Comparison of ENCODE assay signal across 23 cellular contexts in the genomic region with DNA sequence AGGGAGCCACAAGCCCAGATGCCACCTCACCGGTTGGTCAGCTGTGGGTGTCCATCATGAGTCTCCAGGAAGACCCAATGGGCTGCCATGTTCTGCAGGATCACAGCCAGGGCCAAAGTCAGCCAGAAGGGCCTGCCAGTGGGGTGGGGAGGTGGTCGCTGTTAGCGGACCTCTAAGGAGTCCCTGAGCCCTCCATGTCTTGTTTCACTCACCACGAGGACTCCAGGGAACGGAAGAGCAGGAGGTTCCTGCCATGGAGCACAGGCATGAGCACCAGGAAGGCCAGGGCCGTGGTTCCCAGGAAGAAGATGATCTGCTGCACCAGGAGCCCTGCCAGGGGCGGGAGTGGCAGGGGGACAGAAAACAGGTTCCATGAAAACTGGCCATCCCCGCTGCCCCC. TPM values are rescaled to one million over a fixed set of nuclear protein-coding genes. Genes with fewer than 3 reads are reported as not detected.
"Had no signal": no experiment of that assay in that cellular context is flagged by ENCODE, and none has a peak within 500 bp of the region (broad histone marks: within the 10 kb centered on the region; RNA-seq: fewer than 3 reads in every experiment).

No MANE protein-coding gene starts in this region.

- H3K27ac ChIP-seq: epithelial cell of prostate, hepatocyte, neutrophil, parathyroid adenoma, thoracic aorta had no signal

- H3K27ac Mint-ChIP-seq: activated B cell treated with CpG ODN at 0.5 μM for 24 hours; activated CD4-positive, alpha-beta memory T cell treated with anti-CD3 and anti-CD28 coated beads for 36 hours; activated CD4-positive, alpha-beta T cell treated with anti-CD3 and anti-CD28 coated beads for 36 hours; activated naive CD4-positive, alpha-beta T cell treated with anti-CD3 and anti-CD28 coated beads for 36 hours; activated naive CD8-positive, alpha-beta T cell treated with anti-CD3 and anti-CD28 coated beads, Interleukin-2, amount 10 ng/mL, durations not matched to agents 7 days and 5 days; immature natural killer cell; naive thymus-derived CD4-positive, alpha-beta T cell; T-helper 1 cell treated with Interleukin-12 subunit alpha and Interleukin-12 subunit beta and Interleukin-4 antibody, amounts not matched to agents 30 μg/mL and 1 μg/mL, for 36 hours had no signal

- H3K36me3 Mint-ChIP-seq: activated CD4-positive, alpha-beta memory T cell treated with anti-CD3 and anti-CD28 coated beads for 36 hours; activated naive CD8-positive, alpha-beta T cell treated with anti-CD3 and anti-CD28 coated beads, Interleukin-2, amount 10 ng/mL, durations not matched to agents 7 days and 5 days; immature natural killer cell; naive thymus-derived CD4-positive, alpha-beta T cell had no signal

- DNase-seq: activated B cell treated with CpG ODN at 0.5 μM for 24 hours; activated CD4-positive, alpha-beta memory T cell treated with anti-CD3 and anti-CD28 coated beads for 36 hours; activated CD4-positive, alpha-beta T cell treated with anti-CD3 and anti-CD28 coated beads for 36 hours; activated effector memory CD4-positive, alpha-beta T cell treated with Interleukin-2 at 50 U/mL for 16 hours; activated naive CD4-positive, alpha-beta T cell treated with anti-CD3 and anti-CD28 coated beads for 36 hours; activated naive CD8-positive, alpha-beta T cell treated with anti-CD3 and anti-CD28 coated beads, Interleukin-2, amount 10 ng/mL, durations not matched to agents 7 days and 5 days; activated T-cell treated with anti-CD3 and anti-CD28 coated beads, Interleukin-2, amount 50 U/mL, for 48 hours; amniotic stem cell; immature natural killer cell; kidney glomerular epithelial cell; naive thymus-derived CD4-positive, alpha-beta T cell; stimulated activated CD4-positive, alpha-beta T cell treated with anti-CD3 and anti-CD28 coated beads, Interleukin-4, amount 100 ng/mL, for 24 hours; stimulated activated naive CD4-positive, alpha-beta T cell treated with Interleukin-2 at 50 U/mL for 16 hours had no signal

- ATAC-seq: activated CD4-positive, alpha-beta T cell treated with anti-CD3 and anti-CD28 coated beads for 36 hours; naive thymus-derived CD4-positive, alpha-beta T cell; sciatic nerve had no signal

- H3K4me3 ChIP-seq: hepatocyte, thoracic aorta had no signal

- H3K9ac ChIP-seq: parathyroid adenoma had no signal

- H3K4me2 ChIP-seq: hepatocyte had no signal

- H3K36me3 ChIP-seq: neutrophil, thoracic aorta had no signal

- H3K27me3 ChIP-seq: hepatocyte had no signal

- H2AFZ ChIP-seq: hepatocyte, parathyroid adenoma had no signal

- H3K9me3 ChIP-seq: neutrophil, thoracic aorta had no signal

- H3K4me1 Mint-ChIP-seq: activated B cell treated with CpG ODN at 0.5 μM for 24 hours; activated CD4-positive, alpha-beta T cell treated with anti-CD3 and anti-CD28 coated beads for 36 hours; activated naive CD8-positive, alpha-beta T cell treated with anti-CD3 and anti-CD28 coated beads, Interleukin-2, amount 10 ng/mL, durations not matched to agents 7 days and 5 days; immature natural killer cell had no signal

- H3K4me3 Mint-ChIP-seq: activated B cell treated with CpG ODN at 0.5 μM for 24 hours; activated CD4-positive, alpha-beta memory T cell treated with anti-CD3 and anti-CD28 coated beads for 36 hours; activated CD4-positive, alpha-beta T cell treated with anti-CD3 and anti-CD28 coated beads for 36 hours; activated naive CD4-positive, alpha-beta T cell treated with anti-CD3 and anti-CD28 coated beads for 36 hours; activated naive CD8-positive, alpha-beta T cell treated with anti-CD3 and anti-CD28 coated beads, Interleukin-2, amount 10 ng/mL, durations not matched to agents 7 days and 5 days; immature natural killer cell; naive thymus-derived CD4-positive, alpha-beta T cell; T-helper 1 cell treated with Interleukin-12 subunit alpha and Interleukin-12 subunit beta and Interleukin-4 antibody, amounts not matched to agents 30 μg/mL and 1 μg/mL, for 36 hours had no signal

- H3K4me1 ChIP-seq: parathyroid adenoma had no signal

- H3K9me3 Mint-ChIP-seq: activated B cell treated with CpG ODN at 0.5 μM for 24 hours; activated CD4-positive, alpha-beta memory T cell treated with anti-CD3 and anti-CD28 coated beads for 36 hours; activated naive CD4-positive, alpha-beta T cell treated with anti-CD3 and anti-CD28 coated beads for 36 hours; activated naive CD8-positive, alpha-beta T cell treated with anti-CD3 and anti-CD28 coated beads, Interleukin-2, amount 10 ng/mL, durations not matched to agents 7 days and 5 days; immature natural killer cell; naive thymus-derived CD4-positive, alpha-beta T cell; T-helper 1 cell treated with Interleukin-12 subunit alpha and Interleukin-12 subunit beta and Interleukin-4 antibody, amounts not matched to agents 30 μg/mL and 1 μg/mL, for 36 hours had no signal

RNA-seq across cellular contexts. Expression of gene ISLR, which starts 8.6 kb away (rescaled TPM):
- total RNA-seq: activated B cell treated with CpG ODN at 0.5 μM for 24 hours; activated CD4-positive, alpha-beta memory T cell treated with anti-CD3 and anti-CD28 coated beads for 36 hours; activated CD4-positive, alpha-beta T cell treated with anti-CD3 and anti-CD28 coated beads for 36 hours; activated naive CD4-positive, alpha-beta T cell treated with anti-CD3 and anti-CD28 coated beads for 36 hours; activated naive CD8-positive, alpha-beta T cell treated with anti-CD3 and anti-CD28 coated beads, Interleukin-2, amount 10 ng/mL, durations not matched to agents 7 days and 5 days; naive thymus-derived CD4-positive, alpha-beta T cell had no signal
- polyA plus RNA-seq: immature natural killer cell; naive thymus-derived CD4-positive, alpha-beta T cell had no signal

RNA-seq across cellular contexts. Expression of gene STRA6, which starts 20.5 kb away (rescaled TPM):
- total RNA-seq: activated B cell treated with CpG ODN at 0.5 μM for 24 hours; activated CD4-positive, alpha-beta memory T cell treated with anti-CD3 and anti-CD28 coated beads for 36 hours; activated CD4-positive, alpha-beta T cell treated with anti-CD3 and anti-CD28 coated beads for 36 hours; activated naive CD4-positive, alpha-beta T cell treated with anti-CD3 and anti-CD28 coated beads for 36 hours; activated naive CD8-positive, alpha-beta T cell treated with anti-CD3 and anti-CD28 coated beads, Interleukin-2, amount 10 ng/mL, durations not matched to agents 7 days and 5 days; mesenteric fat pad; naive thymus-derived CD4-positive, alpha-beta T cell had no signal
- polyA plus RNA-seq: immature natural killer cell; naive thymus-derived CD4-positive, alpha-beta T cell had no signal

RNA-seq across cellular contexts. Expression of gene ISLR2, which starts 51.7 kb away (rescaled TPM):
- total RNA-seq: activated B cell treated with CpG ODN at 0.5 μM for 24 hours; activated CD4-positive, alpha-beta memory T cell treated with anti-CD3 and anti-CD28 coated beads for 36 hours; activated naive CD4-positive, alpha-beta T cell treated with anti-CD3 and anti-CD28 coated beads for 36 hours; activated naive CD8-positive, alpha-beta T cell treated with anti-CD3 and anti-CD28 coated beads, Interleukin-2, amount 10 ng/mL, durations not matched to agents 7 days and 5 days; fibroblast of villous mesenchyme; hepatocyte; naive thymus-derived CD4-positive, alpha-beta T cell; thoracic aorta had no signal
- polyA plus RNA-seq: immature natural killer cell; naive thymus-derived CD4-positive, alpha-beta T cell had no signal

RNA-seq across cellular contexts. Expression of gene CCDC33, which starts 54.0 kb away (rescaled TPM):
- total RNA-seq: activated B cell treated with CpG ODN at 0.5 μM for 24 hours; activated CD4-positive, alpha-beta memory T cell treated with anti-CD3 and anti-CD28 coated beads for 36 hours; activated CD4-positive, alpha-beta T cell treated with anti-CD3 and anti-CD28 coated beads for 36 hours; activated naive CD4-positive, alpha-beta T cell treated with anti-CD3 and anti-CD28 coated beads for 36 hours; lower leg skin; mesenteric fat pad; naive thymus-derived CD4-positive, alpha-beta T cell; sciatic nerve; thoracic aorta had no signal
- polyA plus RNA-seq: immature natural killer cell; naive thymus-derived CD4-positive, alpha-beta T cell had no signal
